Comparison of ENCODE assay signal across 1 cellular context in genomic region chr14:23103581-23103980, GRCh38.
TF ChIP-seq lines count a peak whose summit lies in the region.

No MANE protein-coding gene starts in this region.

TF ChIP-seq in HepG2, 621 proteins besides CTCF, POLR2A, EP300 and RAD21:
- TF ChIP-seq ATF7-NPFF (CRISPR knock-in tag; IDR thresholded peaks at IDR 0.05; ENCODE audit: low read depth) (no peak), NFYB (CRISPR knock-in tag; IDR thresholded peaks at IDR 0.05) (0 out of 2 replicates have a peak, but pooled peaks have one; percentile 14), THAP7 (CRISPR knock-in tag; IDR thresholded peaks at IDR 0.05) (0 out of 2 replicates have a peak, but pooled peaks have one; percentile 5), ZNF343 (CRISPR knock-in tag; IDR thresholded peaks at IDR 0.05) (no peak), SRSF4 (IDR thresholded peaks at IDR 0.05; ENCODE audit: low read depth, low read length, poor library complexity, severe bottlenecking) (no peak), KDM2A (CRISPR knock-in tag; IDR thresholded peaks at IDR 0.05; ENCODE audit: borderline replicate concordance, low read depth) (no peak), ZNF790 (CRISPR knock-in tag; IDR thresholded peaks at IDR 0.05; ENCODE audit: borderline replicate concordance) (no peak), ZBTB34 (CRISPR knock-in tag; IDR thresholded peaks at IDR 0.05) (no peak), ZHX2 (IDR thresholded peaks at IDR 0.05; ENCODE audit: low read depth) (no peak), ZHX2 (CRISPR knock-in tag; IDR thresholded peaks at IDR 0.05; ENCODE audit: borderline replicate concordance) (no peak), SIX1 (CRISPR knock-in tag; IDR thresholded peaks at IDR 0.05; ENCODE audit: borderline replicate concordance) (no peak), NFE2L1 (CRISPR knock-in tag; IDR thresholded peaks at IDR 0.05; ENCODE audit: borderline replicate concordance) (no peak), ZC3H4 (CRISPR knock-in tag; IDR thresholded peaks at IDR 0.05; ENCODE audit: borderline replicate concordance) (no peak)
